ENCODE assay signal across 7 cellular contexts in genomic region chr17:1399679-1400512, GRCh38. TPM values are rescaled to one million over a fixed set of nuclear protein-coding genes. Genes with fewer than 3 reads are reported as not detected.
DNase-seq lines count a peak whose midpoint lies in the region; ATAC-seq and TF ChIP-seq lines count a peak whose summit lies in the region.

YWHAE (minus strand) TSS chr17:1400222; CDS start chr17:1400110, 112 bp downstream.

- TF ChIP-seq CTCF in astrocyte of the cerebellum (IDR thresholded peaks at IDR 0.05; ENCODE audit: low read depth, low read length, missing control alignments) = no peak

- in situ Hi-C loops in astrocyte of the cerebellum (cut with HindIII; ENCODE audit: low sequenced_read_pairs) = no loop called here

- TF ChIP-seq POLR2A in GM18505 (IDR thresholded peaks at IDR 0.05; ENCODE audit: borderline replicate concordance, extremely low read depth, insufficient read depth, insufficient read length) = peak; percentile 97

- peak; percentile 85 for ATAC-seq in GM18505 (IDR thresholded peaks at IDR 0.05; ENCODE audit: unreplicated experiment)
- ATAC-seq in HG02973 (IDR thresholded peaks at IDR 0.05; ENCODE audit: unreplicated experiment) = peak; percentile 91

- peak within 1 kb of the TSS; percentile 96 for H3K4me3 ChIP-seq in astrocyte of the cerebellum (ENCODE audit: low read depth, low read length)

- peak; percentile 85 for DNase-seq in NCI-H2029 (lab: John Stamatoyannopoulos, UW)
- DNase-seq in T-helper 22 cell (ENCODE audit: low read depth) = peak; percentile 91
- peak; percentile 81 for DNase-seq in astrocyte of the cerebellum (ENCODE audit: low read depth)
- peak; percentile 93 for DNase-seq in hepatic stellate cell (ENCODE audit: low spot score)
- peak; percentile 75 for DNase-seq in renal cortical epithelial cell (ENCODE audit: low read depth)

RNA-seq across cellular contexts. Expression of gene YWHAE, which starts in this region (rescaled TPM):
- 615 and 1,023 TPM in 2 replicates for total RNA-seq in renal cortical epithelial cell

Comparison
In these comparisons a context has a peak if more than half of its experiments do, and no peak if none do; other contexts are left out.
1. Peak in every context shown above with its lines: DNase-seq, ATAC-seq and H3K4me3 ChIP-seq.